ENCODE assay signal across 17 cellular contexts in genomic region chr11:113176971-113177370, GRCh38.
DNase-seq lines count a peak whose midpoint lies in the region; ATAC-seq and TF ChIP-seq lines count a peak whose summit lies in the region.
"Had no signal": no experiment of that assay in that cellular context is flagged by ENCODE, and none has a peak within 500 bp of the region (broad histone marks: within the 10 kb centered on the region; RNA-seq: fewer than 3 reads in every experiment).

No MANE protein-coding gene starts in this region.

- H3K4me1 Mint-ChIP-seq in activated T-cell treated with anti-CD3 and anti-CD28 coated beads, Interleukin-2, amount 50 U/mL, for 72 hours (ENCODE audit: low read depth): no peaks in the 10 kb centered on the region

- CTCF ChIA-PET in mammary epithelial cell (lab: Charles Lee; ENCODE audit: low non-redundant PET): no interaction called here

- in situ Hi-C loops in mammary epithelial cell (cut with MboI; ENCODE audit: low sequenced_read_pairs in 2 of 2): no loop called here

- H3K27ac Mint-ChIP-seq in activated T-cell treated with anti-CD3 and anti-CD28 coated beads, Interleukin-2, amount 50 U/mL, for 72 hours: no peak overlapping the region

- no peak overlapping the region for H3K4me3 ChIP-seq in mammary epithelial cell (replicated peaks in 1 of 3; ENCODE audit: insufficient read depth in 1 of 3, low read depth in 2 of 3, low read length in 3 of 3)
- H3K4me3 ChIP-seq: mucosa of descending colon, tibial artery had no signal

- H3K4me2 ChIP-seq in mammary epithelial cell (ENCODE audit: insufficient read depth, low read depth, low read length): no peak overlapping the region

- H3K27ac ChIP-seq in mammary epithelial cell (ENCODE audit: insufficient read depth, low read depth, low read length): no peak overlapping the region
- H3K27ac ChIP-seq: tibial artery had no signal

- dilution Hi-C loops in mammary epithelial cell (cut with HindIII; ENCODE audit: low sequenced_read_pairs): no loop called here

- no peaks in the 10 kb centered on the region for H3K27me3 ChIP-seq in mammary epithelial cell (ENCODE audit: insufficient read depth, low read length)
- H3K27me3 ChIP-seq: tibial artery had no signal

- no peak overlapping the region for H3K4me3 Mint-ChIP-seq in activated T-cell treated with anti-CD3 and anti-CD28 coated beads, Interleukin-2, amount 50 U/mL, for 72 hours

- ATAC-seq in activated T-cell treated with anti-CD3 and anti-CD28 coated beads, Interleukin-2, amount 50 U/mL, for 72 hours (replicated peaks in 1 of 2): no peak
- ATAC-seq in HG02981 (IDR thresholded peaks at IDR 0.05; ENCODE audit: unreplicated experiment): no peak
- ATAC-seq: mucosa of descending colon had no signal

- no peaks in the 10 kb centered on the region for H4K20me1 ChIP-seq in mammary epithelial cell (ENCODE audit: insufficient read depth, low read length)

- H3K36me3 Mint-ChIP-seq in activated T-cell treated with anti-CD3 and anti-CD28 coated beads, Interleukin-2, amount 50 U/mL, for 72 hours (ENCODE audit: insufficient read depth in 2 of 2): no peaks in the 10 kb centered on the region

- DNase-seq in AG20443 (ENCODE audit: low spot score): peak; percentile 21
- DNase-seq in NCI-H226: peak; percentile 67
- DNase-seq in mammary epithelial cell: peak; percentile 53
- peak; percentile 49 for DNase-seq in kidney glomerular epithelial cell (lab: John Stamatoyannopoulos, UW)
- DNase-seq in stimulated activated CD4-positive, alpha-beta T cell treated with anti-CD3 and anti-CD28 coated beads, Interleukin-4, amount 100 ng/mL, for 1 hour: no peak
- no peak for DNase-seq in activated T-cell treated with anti-CD3 and anti-CD28 coated beads, Interleukin-2, amount 50 U/mL, for 72 hours
- DNase-seq in UCSD-AML1 (lab: John Stamatoyannopoulos, UW; ENCODE audit: unreplicated experiment): no peak
- DNase-seq: activated CD8-positive, alpha-beta memory T cell treated with anti-CD3 and anti-CD28 coated beads for 24 hours; activated naive CD4-positive, alpha-beta T cell; AML-193; DND-41; mucosa of descending colon; NCI-H1436; NCI-H526 treated with DMSO at 0.1 percent for 48 hours; stimulated activated CD4-positive, alpha-beta T cell treated with anti-CD3 and anti-CD28 coated beads, Interleukin-15, amount 100 ng/mL, for 24 hours; tibial artery had no signal

- no peak overlapping the region for H2AFZ ChIP-seq in mammary epithelial cell (ENCODE audit: low read depth, low read length)

- H3K4me1 ChIP-seq in mammary epithelial cell (ENCODE audit: insufficient read depth, low read length): peaks cover 5% of the 10 kb centered on the region
- H3K4me1 ChIP-seq: tibial artery had no signal

- H3K9ac ChIP-seq in mammary epithelial cell (ENCODE audit: insufficient read depth, low read length): no peak overlapping the region

- H3K9me3 ChIP-seq in mammary epithelial cell (replicated peaks; ENCODE audit: insufficient read depth, low read length): no peaks in the 10 kb centered on the region
- H3K9me3 ChIP-seq: mucosa of descending colon, tibial artery had no signal

- peaks cover 26% of the 10 kb centered on the region for H3K27me3 Mint-ChIP-seq in activated T-cell treated with anti-CD3 and anti-CD28 coated beads, Interleukin-2, amount 50 U/mL, for 72 hours (ENCODE audit: low read depth)

- intact Hi-C loops in mammary epithelial cell (cut with micrococcal nuclease): no loop called here

- H3K36me3 ChIP-seq in mammary epithelial cell (ENCODE audit: insufficient read depth, low read length): no peaks in the 10 kb centered on the region
- H3K36me3 ChIP-seq: tibial artery had no signal

- no TSS peak for BruUV-seq in mammary epithelial cell (replicated peaks; lab: Mats Ljungman, UMichigan)

- TF ChIP-seq CTCF in mammary epithelial cell (conservative IDR thresholded peaks at IDR 0.05 in 1 of 2, IDR thresholded peaks at IDR 0.05 in 1 of 2; ENCODE audit: extremely low read depth in 1 of 2, insufficient read depth in 1 of 2, low read depth in 1 of 2, low read length in 2 of 2): no peak

- peaks cover 0 to 1% of the 10 kb centered on the region in 2 donors for H3K9me3 Mint-ChIP-seq in activated T-cell treated with anti-CD3 and anti-CD28 coated beads, Interleukin-2, amount 50 U/mL, for 72 hours

- no peaks in the 10 kb centered on the region for H3K79me2 ChIP-seq in mammary epithelial cell (ENCODE audit: insufficient read depth, low read length)

Comparison
In these comparisons a context has a peak if more than half of its experiments do, and no peak if none do; other contexts are left out.
1. DNase-seq: peak in AG20443 (single experiment), NCI-H226 (single experiment), mammary epithelial cell (single experiment) and kidney glomerular epithelial cell (single experiment); none in stimulated activated CD4-positive, alpha-beta T cell treated with anti-CD3 and anti-CD28 coated beads, Interleukin-4, amount 100 ng/mL, for 1 hour (single experiment), activated T-cell treated with anti-CD3 and anti-CD28 coated beads, Interleukin-2, amount 50 U/mL, for 72 hours (0 of 2) and UCSD-AML1 (single experiment).